Comparison of ENCODE assay signal across 1 cellular context in the genomic region with DNA sequence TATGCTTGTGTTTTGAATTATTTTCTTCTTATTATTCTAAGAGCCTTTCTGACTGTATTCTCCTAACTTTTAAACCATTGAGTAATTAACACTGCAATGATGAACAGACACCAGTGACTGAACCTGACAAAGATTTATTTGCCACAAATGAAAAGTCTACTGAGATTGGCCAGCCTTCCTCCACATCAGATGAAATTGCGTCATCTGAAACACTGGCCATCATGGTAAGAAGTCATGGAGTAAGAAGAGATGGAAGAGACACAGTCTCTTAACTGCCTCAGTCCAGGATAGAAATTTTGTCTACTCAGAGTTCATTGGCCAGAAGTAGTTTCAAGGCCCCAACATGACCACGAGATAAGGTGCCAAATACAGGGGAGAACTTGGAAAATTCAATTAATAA.
TF ChIP-seq lines count a peak whose summit lies in the region.

No MANE protein-coding gene starts in this region.

TF ChIP-seq in HepG2, 621 proteins besides CTCF, POLR2A, EP300 and RAD21 (continued from another document):
- TF ChIP-seq, protein P1, sequence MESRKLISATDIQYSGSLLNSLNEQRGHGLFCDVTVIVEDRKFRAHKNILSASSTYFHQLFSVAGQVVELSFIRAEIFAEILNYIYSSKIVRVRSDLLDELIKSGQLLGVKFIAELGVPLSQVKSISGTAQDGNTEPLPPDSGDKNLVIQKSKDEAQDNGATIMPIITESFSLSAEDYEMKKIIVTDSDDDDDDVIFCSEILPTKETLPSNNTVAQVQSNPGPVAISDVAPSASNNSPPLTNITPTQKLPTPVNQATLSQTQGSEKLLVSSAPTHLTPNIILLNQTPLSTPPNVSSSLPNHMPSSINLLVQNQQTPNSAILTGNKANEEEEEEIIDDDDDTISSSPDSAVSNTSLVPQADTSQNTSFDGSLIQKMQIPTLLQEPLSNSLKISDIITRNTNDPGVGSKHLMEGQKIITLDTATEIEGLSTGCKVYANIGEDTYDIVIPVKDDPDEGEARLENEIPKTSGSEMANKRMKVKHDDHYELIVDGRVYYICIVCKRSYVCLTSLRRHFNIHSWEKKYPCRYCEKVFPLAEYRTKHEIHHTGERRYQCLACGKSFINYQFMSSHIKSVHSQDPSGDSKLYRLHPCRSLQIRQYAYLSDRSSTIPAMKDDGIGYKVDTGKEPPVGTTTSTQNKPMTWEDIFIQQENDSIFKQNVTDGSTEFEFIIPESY (CRISPR knock-in tag; IDR thresholded peaks at IDR 0.05), result no peak
- TF ChIP-seq CEBPB (IDR thresholded peaks at IDR 0.05; ENCODE audit: borderline replicate concordance, low read depth, low read length) (peak; percentile 23; the same call in 1 of the 2 replicates), ZKSCAN5 (CRISPR knock-in tag; IDR thresholded peaks at IDR 0.05) (no peak), ZNF562 (CRISPR knock-in tag; IDR thresholded peaks at IDR 0.05; ENCODE audit: borderline replicate concordance) (no peak)
TF ChIP-seq in HepG2: peak in this region for 2.
